Comparison of ENCODE assay signal across 20 cellular contexts in the genomic region with DNA sequence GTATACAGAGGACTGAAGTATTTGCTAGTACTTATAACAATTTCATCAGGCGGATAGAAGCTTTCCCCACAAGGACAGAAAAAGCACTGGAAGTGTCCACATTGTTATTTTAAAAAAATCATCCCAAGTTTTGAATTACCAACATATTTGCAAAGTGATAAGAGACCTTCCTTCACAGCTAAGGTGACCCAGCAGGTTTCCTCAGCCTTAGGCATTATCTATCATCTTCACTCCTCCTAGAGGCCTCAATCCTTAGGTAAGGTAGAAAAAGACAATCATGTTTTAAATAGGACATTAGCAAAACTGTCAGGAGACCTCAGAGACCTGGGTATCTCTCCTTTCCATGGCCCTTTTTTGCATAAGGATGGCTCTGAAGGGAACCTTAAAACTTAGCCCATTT.
DNase-seq lines count a peak whose midpoint lies in the region; ATAC-seq, FAIRE-seq and TF ChIP-seq lines count a peak whose summit lies in the region.
"Had no signal": no experiment of that assay in that cellular context is flagged by ENCODE, and none has a peak within 500 bp of the region (broad histone marks: within the 10 kb centered on the region; RNA-seq: fewer than 3 reads in every experiment).

No MANE protein-coding gene starts in this region.

- no peak for TF ChIP-seq RAD21 in K562 (CRISPR knock-in tag; conservative IDR thresholded peaks at IDR 0.05 in 1 of 2, IDR thresholded peaks at IDR 0.05 in 1 of 2)

- H3K27me3 ChIP-seq in Loucy (ENCODE audit: insufficient read depth, low read length, poor library complexity, severe bottlenecking) (peaks cover 6% of the 10 kb centered on the region), K562 (ENCODE audit: control insufficient read depth in 2 of 2, insufficient read depth in 2 of 2, low read length in 2 of 2) (no peaks in the 10 kb centered on the region), parathyroid adenoma (ENCODE audit: control insufficient read depth, insufficient read depth, low read length) (no peaks in the 10 kb centered on the region)
- H3K27me3 ChIP-seq: BLaER1 had no signal

- POLR2A ChIA-PET in K562 (lab: Yijun Ruan, JAX): interaction anchor here (0.7 to 0.9 kb wide), 2 partner anchors 20 to 25 kb away, joined by 3 to 6 read pairs; no protein-coding TSS in a partner anchor

- H3K27ac ChIP-seq in K562 (ENCODE audit: extremely low read depth, low read depth, low read length) (peak overlapping the region; percentile 31; the same call in 2 of the 3 replicates), parathyroid adenoma (no peak overlapping the region)
- H3K27ac ChIP-seq: BLaER1, C4-2B had no signal

- H3K36me3 ChIP-seq in Loucy (ENCODE audit: insufficient read depth, low read length): no peaks in the 10 kb centered on the region
- H3K36me3 ChIP-seq in K562 (ENCODE audit: control insufficient read depth, insufficient read depth, low read length): no peaks in the 10 kb centered on the region
- no peaks in the 10 kb centered on the region for H3K36me3 ChIP-seq in parathyroid adenoma (ENCODE audit: control insufficient read depth, insufficient read depth, low read length)
- H3K36me3 ChIP-seq: BLaER1, HAP-1 had no signal

- no peak overlapping the region for H3K4me2 ChIP-seq in Loucy (ENCODE audit: low read depth, low read length, poor library complexity, severe bottlenecking)
- H3K4me2 ChIP-seq in K562 (ENCODE audit: insufficient read depth, low read length): peak overlapping the region; percentile 20; the same call in 1 of the 2 replicates
- H3K4me2 ChIP-seq in parathyroid adenoma (ENCODE audit: low read length): no peak overlapping the region
- H3K4me2 ChIP-seq: BLaER1 had no signal

- ATAC-seq in K562: peak; percentile 6; the same call in 1 of the 3 replicates
- ATAC-seq in GM19397 (IDR thresholded peaks at IDR 0.05; ENCODE audit: unreplicated experiment): no peak
- no peak for ATAC-seq in HG03135 (IDR thresholded peaks at IDR 0.05; ENCODE audit: unreplicated experiment)
- ATAC-seq: GM12878 had no signal

- peak overlapping the region; percentile 17; the same call in 1 of the 2 replicates for H2AFZ ChIP-seq in Loucy (ENCODE audit: low read length)
- peak overlapping the region; percentile 54; the same call in 1 of the 2 replicates for H2AFZ ChIP-seq in K562 (ENCODE audit: low read depth, low read length)
- peak overlapping the region; percentile 98 for H2AFZ ChIP-seq in parathyroid adenoma

- no peak overlapping the region for H3K9ac ChIP-seq in Loucy (ENCODE audit: low read depth, low read length, poor library complexity, severe bottlenecking)
- peak overlapping the region in 1 of 2 experiments; percentile 1; a peak in 1 of 4 replicates for H3K9ac ChIP-seq in K562 (ENCODE audit: insufficient read depth in 1 of 2, low read depth in 2 of 2, low read length in 2 of 2)
- H3K9ac ChIP-seq in parathyroid adenoma: no peak overlapping the region
- H3K9ac ChIP-seq: BLaER1 had no signal

- BruUV-seq in K562 (replicated peaks; lab: Mats Ljungman, UMichigan): no TSS peak

- peak in 1 of 4 experiments; percentile 63 for DNase-seq in K562 (ENCODE audit: extremely low read depth in 1 of 4, low spot score in 3 of 4)
- DNase-seq in globus pallidus (ENCODE audit: low spot score): no peak
- DNase-seq: CD4-positive, CD25-positive, alpha-beta regulatory T cell; CD8-positive, alpha-beta memory T cell; DMS 273 treated with DMSO at 0.1 percent for 48 hours; DMS79; EL; GDM1; GOT3 had no signal

- H3K9me1 ChIP-seq in K562 (ENCODE audit: control insufficient read depth, insufficient read depth, low read length): no peaks in the 10 kb centered on the region

- no peaks in the 10 kb centered on the region for H3K9me2 ChIP-seq in Loucy (replicated peaks; ENCODE audit: low read depth, low read length)

- H3K4me1 ChIP-seq in Loucy (ENCODE audit: insufficient read depth, low read length, poor library complexity, severe bottlenecking): peaks cover 12% of the 10 kb centered on the region
- peaks cover 20 to 39% of the 10 kb centered on the region in 2 experiments for H3K4me1 ChIP-seq in K562 (replicated peaks in 1 of 2; ENCODE audit: control insufficient read depth in 2 of 2, insufficient read depth in 2 of 2, low read length in 2 of 2)
- H3K4me1 ChIP-seq in parathyroid adenoma: peaks cover 3% of the 10 kb centered on the region

- in situ Hi-C loops in K562 (cut with MboI): no loop called here

- intact Hi-C loops in K562 (cut with micrococcal nuclease): loop anchor here (5.0 kb wide), 1 partner anchor 73 kb away; a partner anchor contains a TSS

- no peak for TF ChIP-seq CTCF in Loucy (conservative IDR thresholded peaks at IDR 0.05; ENCODE audit: low read length)
- TF ChIP-seq CTCF in K562 (IDR thresholded peaks at IDR 0.05 in 2 of 3, conservative IDR thresholded peaks at IDR 0.05 in 1 of 3; ENCODE audit: insufficient read depth in 2 of 3, low read depth in 1 of 3, low read length in 3 of 3): no peak
- TF ChIP-seq CTCF in parathyroid adenoma (IDR thresholded peaks at IDR 0.05): no peak

- H3K79me2 ChIP-seq in Loucy (ENCODE audit: insufficient read depth, low read length) (no peaks in the 10 kb centered on the region), K562 (ENCODE audit: control insufficient read depth, insufficient read depth, low read length) (peaks cover 5% of the 10 kb centered on the region; the same call in 1 of the 3 replicates), parathyroid adenoma (no peaks in the 10 kb centered on the region)

- no peak for TF ChIP-seq EP300 in K562 (IDR thresholded peaks at IDR 0.05; ENCODE audit: low read length)

- CTCF ChIA-PET in K562 (lab: Yijun Ruan, JAX; ENCODE audit: low intra/inter-chr PET ratio): no interaction called here

- H3K4me3 ChIP-seq in Loucy (ENCODE audit: low read length, poor library complexity, severe bottlenecking) (no peak overlapping the region), K562 (no peak overlapping the region), parathyroid adenoma (ENCODE audit: low read depth, low read length) (no peak overlapping the region)
- H3K4me3 ChIP-seq: BLaER1, GM12878, HAP-1 had no signal

- TF ChIP-seq POLR2A in K562 (conservative IDR thresholded peaks at IDR 0.05): no peak

- no peaks in the 10 kb centered on the region for H3F3A ChIP-seq in Loucy (ENCODE audit: low read depth)

- no peaks in the 10 kb centered on the region for H4K20me1 ChIP-seq in Loucy (ENCODE audit: insufficient read depth, low read length, poor library complexity, severe bottlenecking)
- no peaks in the 10 kb centered on the region for H4K20me1 ChIP-seq in K562 (replicated peaks; ENCODE audit: control insufficient read depth, insufficient read depth, low read length)
- H4K20me1 ChIP-seq: BLaER1 had no signal

- H3K9me3 ChIP-seq in Loucy (ENCODE audit: insufficient read depth, low read depth, low read length): no peaks in the 10 kb centered on the region
- H3K9me3 ChIP-seq in K562 (replicated peaks; ENCODE audit: control insufficient read depth, insufficient read depth, low read depth, low read length): no peaks in the 10 kb centered on the region
- no peaks in the 10 kb centered on the region for H3K9me3 ChIP-seq in parathyroid adenoma (ENCODE audit: control insufficient read depth, low read length)
- H3K9me3 ChIP-seq: BLaER1, HAP-1 had no signal

- 20% methylated on average over 1 of the region's 1 CpG for WGBS in K562 (ENCODE audit: insufficient coverage, low coverage, missing lambda C conversion rate)

- FAIRE-seq in K562 (lab: Jason Lieb, UNC): peak; percentile 64
- FAIRE-seq: D721Med, GM12878, GM19239, H54 had no signal

TF ChIP-seq in K562, 482 proteins besides CTCF, POLR2A, EP300 and RAD21 (continues in another document):
- TF ChIP-seq, protein P1, sequence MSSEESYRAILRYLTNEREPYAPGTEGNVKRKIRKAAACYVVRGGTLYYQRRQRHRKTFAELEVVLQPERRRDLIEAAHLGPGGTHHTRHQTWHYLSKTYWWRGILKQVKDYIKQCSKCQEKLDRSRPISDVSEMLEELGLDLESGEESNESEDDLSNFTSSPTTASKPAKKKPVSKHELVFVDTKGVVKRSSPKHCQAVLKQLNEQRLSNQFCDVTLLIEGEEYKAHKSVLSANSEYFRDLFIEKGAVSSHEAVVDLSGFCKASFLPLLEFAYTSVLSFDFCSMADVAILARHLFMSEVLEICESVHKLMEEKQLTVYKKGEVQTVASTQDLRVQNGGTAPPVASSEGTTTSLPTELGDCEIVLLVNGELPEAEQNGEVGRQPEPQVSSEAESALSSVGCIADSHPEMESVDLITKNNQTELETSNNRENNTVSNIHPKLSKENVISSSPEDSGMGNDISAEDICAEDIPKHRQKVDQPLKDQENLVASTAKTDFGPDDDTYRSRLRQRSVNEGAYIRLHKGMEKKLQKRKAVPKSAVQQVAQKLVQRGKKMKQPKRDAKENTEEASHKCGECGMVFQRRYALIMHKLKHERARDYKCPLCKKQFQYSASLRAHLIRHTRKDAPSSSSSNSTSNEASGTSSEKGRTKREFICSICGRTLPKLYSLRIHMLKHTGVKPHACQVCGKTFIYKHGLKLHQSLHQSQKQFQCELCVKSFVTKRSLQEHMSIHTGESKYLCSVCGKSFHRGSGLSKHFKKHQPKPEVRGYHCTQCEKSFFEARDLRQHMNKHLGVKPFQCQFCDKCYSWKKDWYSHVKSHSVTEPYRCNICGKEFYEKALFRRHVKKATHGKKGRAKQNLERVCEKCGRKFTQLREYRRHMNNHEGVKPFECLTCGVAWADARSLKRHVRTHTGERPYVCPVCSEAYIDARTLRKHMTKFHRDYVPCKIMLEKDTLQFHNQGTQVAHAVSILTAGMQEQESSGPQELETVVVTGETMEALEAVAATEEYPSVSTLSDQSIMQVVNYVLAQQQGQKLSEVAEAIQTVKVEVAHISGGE (CRISPR knock-in tag; IDR thresholded peaks at IDR 0.05): 0 out of 6 replicates have a peak, but pooled peaks of 1 of the 3 experiments have one; percentile 16
- TF ChIP-seq NFIC (IDR thresholded peaks at IDR 0.05): no peak
- peak; percentile 48 for TF ChIP-seq CBFA2T3 (IDR thresholded peaks at IDR 0.05)
- no peak for TF ChIP-seq FOXA3 (CRISPR knock-in tag; conservative IDR thresholded peaks at IDR 0.05 in 1 of 2, IDR thresholded peaks at IDR 0.05 in 1 of 2)
- peak; percentile 70 for TF ChIP-seq ZEB2 (IDR thresholded peaks at IDR 0.05)
- TF ChIP-seq, protein P2, sequence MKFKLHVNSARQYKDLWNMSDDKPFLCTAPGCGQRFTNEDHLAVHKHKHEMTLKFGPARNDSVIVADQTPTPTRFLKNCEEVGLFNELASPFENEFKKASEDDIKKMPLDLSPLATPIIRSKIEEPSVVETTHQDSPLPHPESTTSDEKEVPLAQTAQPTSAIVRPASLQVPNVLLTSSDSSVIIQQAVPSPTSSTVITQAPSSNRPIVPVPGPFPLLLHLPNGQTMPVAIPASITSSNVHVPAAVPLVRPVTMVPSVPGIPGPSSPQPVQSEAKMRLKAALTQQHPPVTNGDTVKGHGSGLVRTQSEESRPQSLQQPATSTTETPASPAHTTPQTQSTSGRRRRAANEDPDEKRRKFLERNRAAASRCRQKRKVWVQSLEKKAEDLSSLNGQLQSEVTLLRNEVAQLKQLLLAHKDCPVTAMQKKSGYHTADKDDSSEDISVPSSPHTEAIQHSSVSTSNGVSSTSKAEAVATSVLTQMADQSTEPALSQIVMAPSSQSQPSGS (CRISPR knock-in tag; IDR thresholded peaks at IDR 0.05): no peak
- peak; percentile 54 for TF ChIP-seq DPF2 (IDR thresholded peaks at IDR 0.05)
- peak; percentile 36; the same call in 1 of the 2 replicates for TF ChIP-seq C11orf30 (IDR thresholded peaks at IDR 0.05; ENCODE audit: low read depth)

Comparison
In these comparisons a context has a peak if more than half of its experiments do, and no peak if none do; other contexts are left out.
1. H2AFZ ChIP-seq: peak in every context shown above with its lines; median percentile 98 in parathyroid adenoma; 54 in K562; 17 in Loucy.